ENCODE assay signal across 26 cellular contexts in the genomic region with DNA sequence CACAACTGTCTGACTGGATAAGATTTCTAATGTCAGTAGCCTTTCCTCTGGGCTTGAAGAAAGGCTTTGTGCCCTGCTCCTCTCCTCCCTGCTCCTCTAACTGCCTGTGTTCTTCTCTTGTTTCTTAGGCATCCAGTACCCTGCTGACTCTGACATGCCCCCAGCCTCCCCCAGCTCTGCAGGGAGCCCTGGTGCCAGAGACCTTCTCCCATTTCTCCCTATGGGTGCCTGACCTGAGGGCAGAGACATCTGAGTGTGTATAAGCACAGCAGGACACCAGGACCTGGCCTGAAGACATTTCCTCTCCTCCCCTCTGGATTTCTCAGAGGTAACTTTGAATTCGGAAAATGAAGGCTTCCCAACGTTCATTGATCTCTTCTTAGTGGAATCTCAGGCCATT. TPM values are rescaled to one million over a fixed set of nuclear protein-coding genes. Genes with fewer than 3 reads are reported as not detected.
DNase-seq lines count a peak whose midpoint lies in the region; ATAC-seq, FAIRE-seq and TF ChIP-seq lines count a peak whose summit lies in the region.
"Had no signal": no experiment of that assay in that cellular context is flagged by ENCODE, and none has a peak within 500 bp of the region (broad histone marks: within the 10 kb centered on the region; RNA-seq: fewer than 3 reads in every experiment).

No MANE protein-coding gene starts in this region.

- no peak overlapping the region for H4K8ac ChIP-seq in H1 (ENCODE audit: extremely low read depth, insufficient read depth, low read length)

- no peaks in the 10 kb centered on the region for H3K27me3 ChIP-seq in H1 (replicated peaks in 1 of 4; ENCODE audit: control insufficient read depth in 3 of 4, extremely low read depth in 1 of 4, insufficient read depth in 3 of 4, low read length in 3 of 4)
- no peaks in the 10 kb centered on the region for H3K27me3 ChIP-seq in neural progenitor cell
- H3K27me3 ChIP-seq: Peyer's patch, tibial artery had no signal

- no peak overlapping the region for H3K4me3 Mint-ChIP-seq in activated naive CD8-positive, alpha-beta T cell treated with anti-CD3 and anti-CD28 coated beads, Interleukin-2, amount 10 ng/mL, durations not matched to agents 7 days and 5 days
- H3K4me3 Mint-ChIP-seq in activated naive CD8-positive, alpha-beta T cell treated with anti-CD3 and anti-CD28 coated beads for 36 hours = no peak overlapping the region
- H3K4me3 Mint-ChIP-seq in neural progenitor cell = no peak overlapping the region
- H3K4me3 Mint-ChIP-seq in activated T-helper 2 cell treated with anti-CD3 and anti-CD28 coated beads, Interferon-gamma antibody, Interleukin-2, Interleukin-4, amounts not matched to agents 10 μg/mL and 5 μg/mL and 100 μg/mL, durations not matched to agents 14 hours and 24 hours and 36 hours (ENCODE audit: low read depth) = no peak overlapping the region
- H3K4me3 Mint-ChIP-seq: activated CD8-positive, alpha-beta T cell treated with anti-CD3 and anti-CD28 coated beads, Interleukin-2, amount 10 ng/mL, durations not matched to agents 7 days and 5 days; activated naive CD4-positive, alpha-beta T cell treated with anti-CD3 and anti-CD28 coated beads for 36 hours; CD4-positive, alpha-beta memory T cell had no signal

- no peaks in the 10 kb centered on the region for H3K9me3 ChIP-seq in H1 (ENCODE audit: insufficient read depth in 2 of 2, low read depth in 1 of 2, low read length in 1 of 2)
- no peaks in the 10 kb centered on the region for H3K9me3 ChIP-seq in neural progenitor cell (ENCODE audit: low read depth)
- H3K9me3 ChIP-seq: Peyer's patch, tibial artery had no signal

- no peaks in the 10 kb centered on the region for H3F3A ChIP-seq in neural progenitor cell (ENCODE audit: low read depth)

- WGBS in H1 (ENCODE audit: extremely low coverage in 1 of 2, insufficient coverage in 1 of 2, insufficient read length in 1 of 2, insufficient replicate concordance in 2 of 2, low coverage in 1 of 2, low lambda C conversion rate in 2 of 2, missing lambda C conversion rate in 1 of 2), 2 experiments = 55% methylated on average over 2 of the region's 2 CpGs; no CpG with 5 or more reads in 1 of the 2 experiments

- CTCF ChIA-PET in H1 (lab: Charles Lee; ENCODE audit: partially characterized antibody) = interaction anchor here (0.9 kb wide), 1 partner anchor 73 kb away, joined by 3 read pairs; no protein-coding TSS in a partner anchor

- no peak for TF ChIP-seq CTCF in H1 (IDR thresholded peaks at IDR 0.05; ENCODE audit: control extremely low read depth in 1 of 3, insufficient read depth in 1 of 3, low read depth in 1 of 3, low read length in 3 of 3)
- no peak for TF ChIP-seq CTCF in neural progenitor cell (IDR thresholded peaks at IDR 0.05)

- no peak overlapping the region for H2AFZ ChIP-seq in H1 (ENCODE audit: low read length)
- no peak overlapping the region for H2AFZ ChIP-seq in neural progenitor cell (replicated peaks)

- H3K4me3 ChIP-seq in H1 (ENCODE audit: extremely low read depth in 1 of 4, insufficient read depth in 2 of 4, low read depth in 3 of 4, low read length in 4 of 4) (no peak overlapping the region), neural progenitor cell (no peak overlapping the region)
- H3K4me3 ChIP-seq: lung, Peyer's patch, tibial artery had no signal

- FAIRE-seq in H1 (lab: Jason Lieb, UNC) = no peak
- no peak for FAIRE-seq in urothelium cell line (lab: Jason Lieb, UNC)
- FAIRE-seq: GM18507, H54 had no signal

- H2BK20ac ChIP-seq in H1 (ENCODE audit: low read length) = no peak overlapping the region

- no peaks in the 10 kb centered on the region for H3K9me3 Mint-ChIP-seq in activated naive CD8-positive, alpha-beta T cell treated with anti-CD3 and anti-CD28 coated beads, Interleukin-2, amount 10 ng/mL, durations not matched to agents 7 days and 5 days
- H3K9me3 Mint-ChIP-seq in activated naive CD8-positive, alpha-beta T cell treated with anti-CD3 and anti-CD28 coated beads for 36 hours = no peaks in the 10 kb centered on the region
- H3K9me3 Mint-ChIP-seq in neural progenitor cell = peaks cover 3% of the 10 kb centered on the region
- H3K9me3 Mint-ChIP-seq in activated T-helper 2 cell treated with anti-CD3 and anti-CD28 coated beads, Interferon-gamma antibody, Interleukin-2, Interleukin-4, amounts not matched to agents 10 μg/mL and 5 μg/mL and 100 μg/mL, durations not matched to agents 14 hours and 24 hours and 36 hours = no peaks in the 10 kb centered on the region
- H3K9me3 Mint-ChIP-seq: activated naive CD4-positive, alpha-beta T cell treated with anti-CD3 and anti-CD28 coated beads for 36 hours; CD4-positive, alpha-beta memory T cell had no signal

- H3K23me2 ChIP-seq in H1 (ENCODE audit: low read depth, low read length) = no peaks in the 10 kb centered on the region

- H2BK12ac ChIP-seq in H1 (ENCODE audit: low read depth, low read length) = no peak overlapping the region

- no peak overlapping the region for H2BK15ac ChIP-seq in H1 (ENCODE audit: low read length)

- intact Hi-C loops in activated T-helper 2 cell treated with anti-CD3 and anti-CD28 coated beads, Interferon-gamma antibody, Interleukin-2, Interleukin-4, amounts not matched to agents 10 μg/mL and 5 μg/mL and 100 μg/mL, durations not matched to agents 14 hours and 24 hours and 36 hours (cut with micrococcal nuclease) = no loop called here

- no peak overlapping the region for H3K4ac ChIP-seq in H1 (replicated peaks; ENCODE audit: insufficient read length, low read depth, low read length)

- no peak overlapping the region for H3K18ac ChIP-seq in H1 (ENCODE audit: extremely low read depth, low read length)

- no peak overlapping the region for H2BK5ac ChIP-seq in H1 (ENCODE audit: low read depth, low read length)

- H3K79me2 ChIP-seq in H1 (ENCODE audit: control insufficient read depth in 1 of 2, insufficient read depth in 2 of 2, low read length in 2 of 2) (peaks cover 0 to 13% of the 10 kb centered on the region in 2 experiments; a peak in 2 of 4 replicates), neural progenitor cell (ENCODE audit: low read depth) (peaks cover 14% of the 10 kb centered on the region)

- DNase-seq in activated naive CD8-positive, alpha-beta T cell treated with anti-CD3 and anti-CD28 coated beads, Interleukin-2, amount 10 ng/mL, durations not matched to agents 7 days and 5 days = no peak
- no peak for DNase-seq in activated naive CD8-positive, alpha-beta T cell treated with anti-CD3 and anti-CD28 coated beads for 36 hours
- DNase-seq in H1 (ENCODE audit: low read depth in 1 of 2, low spot score in 2 of 2) = no peak
- no peak for DNase-seq in neural progenitor cell (ENCODE audit: low spot score)
- no peak for DNase-seq in urothelium cell line (ENCODE audit: low spot score)
- DNase-seq in activated T-helper 2 cell treated with anti-CD3 and anti-CD28 coated beads, Interferon-gamma antibody, Interleukin-2, Interleukin-4, amounts not matched to agents 10 μg/mL and 5 μg/mL and 100 μg/mL, durations not matched to agents 14 hours and 24 hours and 36 hours (ENCODE audit: low spot score) = no peak
- DNase-seq in retina = no peak
- no peak for DNase-seq in stimulated activated CD4-positive, alpha-beta T cell treated with anti-CD3 and anti-CD28 coated beads, Interleukin-1b, Interleukin-23, amount 100 ng/mL, for 48 hours
- DNase-seq: activated CD4-positive, CD25-positive, alpha-beta regulatory T cell treated with anti-CD3 and anti-CD28 coated beads, Interleukin-2, amount 50 U/mL, for 72 hours; activated CD8-positive, alpha-beta T cell treated with anti-CD3 and anti-CD28 coated beads, Interleukin-2, amount 10 ng/mL, durations not matched to agents 7 days and 5 days; activated naive CD4-positive, alpha-beta T cell treated with anti-CD3 and anti-CD28 coated beads for 36 hours; activated T-cell treated with anti-CD3 and anti-CD28 coated beads, Interleukin-2, amount 50 U/mL, for 1 hour; CD4-positive, alpha-beta memory T cell; dermis blood vessel endothelial cell; DMS153; GF-D8; kidney glomerular epithelial cell; NCI-H187; NCI-H526; Peyer's patch; SIG-M5; stimulated activated naive CD8-positive, alpha-beta T cell treated with anti-CD3 and anti-CD28 coated beads, Interleukin-15, Interleukin-2, amounts not matched to agents 100 U/mL and 50 U/mL, for 24 hours; tibial artery had no signal

- peaks cover 4% of the 10 kb centered on the region; the same call in 1 of the 2 replicates for H3K79me1 ChIP-seq in H1 (ENCODE audit: low read depth, low read length)

- no peak for TF ChIP-seq EP300 in H1 (IDR thresholded peaks at IDR 0.05; ENCODE audit: borderline replicate concordance in 1 of 2, low read depth in 2 of 2, low read length in 2 of 2)

- TF ChIP-seq POLR2A in H1 (IDR thresholded peaks at IDR 0.05; ENCODE audit: control extremely low read depth in 1 of 2, low read depth in 2 of 2, low read length in 2 of 2) = no peak

- POLR2A ChIA-PET in activated naive CD8-positive, alpha-beta T cell treated with anti-CD3 and anti-CD28 coated beads, Interleukin-2, amount 10 ng/mL, durations not matched to agents 7 days and 5 days (lab: Charles Lee) = no interaction called here
- POLR2A ChIA-PET in H1 (lab: Charles Lee; ENCODE audit: partially characterized antibody) = interaction anchor here (1.3 kb wide), 1 partner anchor 12 kb away, joined by 4 read pairs; no protein-coding TSS in a partner anchor

- no peak overlapping the region for H3K14ac ChIP-seq in H1 (ENCODE audit: insufficient read length)

- H4K20me1 ChIP-seq in H1 (replicated peaks in 1 of 2; ENCODE audit: control insufficient read depth in 1 of 2, insufficient read depth in 2 of 2, low read length in 2 of 2) (peaks cover 3 to 7% of the 10 kb centered on the region in 2 experiments), neural progenitor cell (ENCODE audit: low read depth) (no peaks in the 10 kb centered on the region)

- H3K4me1 ChIP-seq in H1 (replicated peaks in 1 of 4; ENCODE audit: control insufficient read depth in 3 of 4, insufficient read depth in 4 of 4, low read length in 3 of 4) (peaks cover 0 to 11% (median 4%) of the 10 kb centered on the region in 4 experiments; a peak in 5 of 7 replicates), neural progenitor cell (peaks cover 11% of the 10 kb centered on the region)
- H3K4me1 ChIP-seq: tibial artery had no signal

- H3K27ac ChIP-seq in H1 (ENCODE audit: low read depth, low read length) (no peak overlapping the region), neural progenitor cell (no peak overlapping the region)
- H3K27ac ChIP-seq: Peyer's patch, tibial artery had no signal

- no peak for ATAC-seq in activated naive CD8-positive, alpha-beta T cell treated with anti-CD3 and anti-CD28 coated beads, Interleukin-2, amount 10 ng/mL, durations not matched to agents 7 days and 5 days (ENCODE audit: low read depth)
- ATAC-seq: activated CD8-positive, alpha-beta T cell treated with anti-CD3 and anti-CD28 coated beads, Interleukin-2, amount 10 ng/mL, durations not matched to agents 7 days and 5 days; stimulated activated naive CD8-positive, alpha-beta T cell treated with anti-CD3 and anti-CD28 coated beads, Interleukin-15, Interleukin-2, amounts not matched to agents 100 U/mL and 50 U/mL, for 24 hours had no signal

- peaks cover 47% of the 10 kb centered on the region for H3K36me3 Mint-ChIP-seq in activated naive CD8-positive, alpha-beta T cell treated with anti-CD3 and anti-CD28 coated beads, Interleukin-2, amount 10 ng/mL, durations not matched to agents 7 days and 5 days
- H3K36me3 Mint-ChIP-seq in activated naive CD8-positive, alpha-beta T cell treated with anti-CD3 and anti-CD28 coated beads for 36 hours = peaks cover 39% of the 10 kb centered on the region
- peaks cover 46% of the 10 kb centered on the region for H3K36me3 Mint-ChIP-seq in neural progenitor cell
- H3K36me3 Mint-ChIP-seq in activated T-helper 2 cell treated with anti-CD3 and anti-CD28 coated beads, Interferon-gamma antibody, Interleukin-2, Interleukin-4, amounts not matched to agents 10 μg/mL and 5 μg/mL and 100 μg/mL, durations not matched to agents 14 hours and 24 hours and 36 hours (ENCODE audit: low read depth) = peaks cover 41% of the 10 kb centered on the region

- H4K5ac ChIP-seq in H1 (ENCODE audit: insufficient read length, low read depth, low read length) = peak overlapping the region; percentile 5

- no peak overlapping the region for H3K56ac ChIP-seq in H1 (replicated peaks; ENCODE audit: insufficient read length, low read depth, low read length)

- H2AK5ac ChIP-seq in H1 (ENCODE audit: low read depth, low read length) = no peak overlapping the region

- H3K23ac ChIP-seq in H1 (ENCODE audit: insufficient read length) = no peak overlapping the region

- TF ChIP-seq RAD21 in H1 (IDR thresholded peaks at IDR 0.05 in 1 of 2, conservative IDR thresholded peaks at IDR 0.05 in 1 of 2; ENCODE audit: low read depth in 2 of 2, low read length in 2 of 2) = no peak

- H3K4me1 Mint-ChIP-seq in activated naive CD8-positive, alpha-beta T cell treated with anti-CD3 and anti-CD28 coated beads, Interleukin-2, amount 10 ng/mL, durations not matched to agents 7 days and 5 days = peaks cover 39% of the 10 kb centered on the region
- peaks cover 43% of the 10 kb centered on the region for H3K4me1 Mint-ChIP-seq in activated naive CD8-positive, alpha-beta T cell treated with anti-CD3 and anti-CD28 coated beads for 36 hours
- peaks cover 20% of the 10 kb centered on the region for H3K4me1 Mint-ChIP-seq in neural progenitor cell
- H3K4me1 Mint-ChIP-seq in activated T-helper 2 cell treated with anti-CD3 and anti-CD28 coated beads, Interferon-gamma antibody, Interleukin-2, Interleukin-4, amounts not matched to agents 10 μg/mL and 5 μg/mL and 100 μg/mL, durations not matched to agents 14 hours and 24 hours and 36 hours (ENCODE audit: low read depth) = peaks cover 37% of the 10 kb centered on the region

- peak overlapping the region; percentile 17 for H3K27ac Mint-ChIP-seq in activated naive CD8-positive, alpha-beta T cell treated with anti-CD3 and anti-CD28 coated beads, Interleukin-2, amount 10 ng/mL, durations not matched to agents 7 days and 5 days
- H3K27ac Mint-ChIP-seq in activated naive CD8-positive, alpha-beta T cell treated with anti-CD3 and anti-CD28 coated beads for 36 hours = no peak overlapping the region
- peak overlapping the region; percentile 67 for H3K27ac Mint-ChIP-seq in neural progenitor cell
- no peak overlapping the region for H3K27ac Mint-ChIP-seq in activated T-helper 2 cell treated with anti-CD3 and anti-CD28 coated beads, Interferon-gamma antibody, Interleukin-2, Interleukin-4, amounts not matched to agents 10 μg/mL and 5 μg/mL and 100 μg/mL, durations not matched to agents 14 hours and 24 hours and 36 hours
- H3K27ac Mint-ChIP-seq: activated CD8-positive, alpha-beta T cell treated with anti-CD3 and anti-CD28 coated beads, Interleukin-2, amount 10 ng/mL, durations not matched to agents 7 days and 5 days; activated naive CD4-positive, alpha-beta T cell treated with anti-CD3 and anti-CD28 coated beads for 36 hours had no signal

- no peaks in the 10 kb centered on the region; a peak in 1 of 8 replicates for H3K36me3 ChIP-seq in H1 (ENCODE audit: control insufficient read depth in 2 of 4, insufficient read depth in 4 of 4, low read length in 3 of 4)
- no peaks in the 10 kb centered on the region for H3K36me3 ChIP-seq in neural progenitor cell

- H2BK120ac ChIP-seq in H1 (replicated peaks; ENCODE audit: low read depth, low read length) = no peak overlapping the region

- H3K4me2 ChIP-seq in H1 (ENCODE audit: insufficient read depth in 1 of 2, low read depth in 2 of 2, low read length in 2 of 2) (peak overlapping the region in 1 of 2 experiments; percentile 7; a peak in 1 of 4 replicates), neural progenitor cell (peak overlapping the region; percentile 55)

- H3K9ac ChIP-seq in H1 (replicated peaks in 1 of 4; ENCODE audit: extremely low read depth in 1 of 4, low read depth in 3 of 4, low read length in 3 of 4) (no peak overlapping the region), neural progenitor cell (no peak overlapping the region)

- H3K27me3 Mint-ChIP-seq in activated naive CD8-positive, alpha-beta T cell treated with anti-CD3 and anti-CD28 coated beads, Interleukin-2, amount 10 ng/mL, durations not matched to agents 7 days and 5 days = no peaks in the 10 kb centered on the region
- no peaks in the 10 kb centered on the region for H3K27me3 Mint-ChIP-seq in activated naive CD8-positive, alpha-beta T cell treated with anti-CD3 and anti-CD28 coated beads for 36 hours
- no peaks in the 10 kb centered on the region for H3K27me3 Mint-ChIP-seq in neural progenitor cell (ENCODE audit: insufficient read depth, low read depth)
- no peaks in the 10 kb centered on the region for H3K27me3 Mint-ChIP-seq in activated T-helper 2 cell treated with anti-CD3 and anti-CD28 coated beads, Interferon-gamma antibody, Interleukin-2, Interleukin-4, amounts not matched to agents 10 μg/mL and 5 μg/mL and 100 μg/mL, durations not matched to agents 14 hours and 24 hours and 36 hours (ENCODE audit: low read depth)
- H3K27me3 Mint-ChIP-seq: CD4-positive, alpha-beta memory T cell had no signal

- peak overlapping the region; percentile 25 for H4K91ac ChIP-seq in H1 (replicated peaks; ENCODE audit: insufficient read length, low read length)

RNA-seq across cellular contexts. Expression of gene RNF144A, which starts 23.6 kb away (rescaled TPM):
- total RNA-seq in activated naive CD8-positive, alpha-beta T cell treated with anti-CD3 and anti-CD28 coated beads, Interleukin-2, amount 10 ng/mL, durations not matched to agents 7 days and 5 days = 10 to 100 TPM; 78.7 to 91.1 TPM
- 10 to 100 TPM; 29.7 to 31.4 TPM for total RNA-seq in activated naive CD8-positive, alpha-beta T cell treated with anti-CD3 and anti-CD28 coated beads for 36 hours
- total RNA-seq in H1 (2021; fragmentation: NEBNext Ultra II Directional; extraction: Animal tissue kit (Norgen Biotek cat#: 25700)) = 15.0 and 15.1 TPM in 2 replicates
- 14.0 and 14.1 TPM in 2 replicates for polyA plus RNA-seq in H1 (2011; rRNA removed)
- 12.8 TPM for polyA plus RNA-seq in H1 (2011; cell fraction: cytosol; rRNA removed)
- 18.8 TPM for polyA plus RNA-seq in H1 (2011; cell fraction: nucleus; rRNA removed)
- polyA plus RNA-seq in H1 (2012, experiment 1 of 2) = 9.2 to 12.6 TPM (median 9.7 TPM) in 4 replicates
- 2.8 TPM for polyA plus RNA-seq in H1 (2012, experiment 2 of 2)
- 6.2 TPM for polyA plus RNA-seq in H1 (2013, experiment 1 of 2)
- 6.5 TPM for polyA plus RNA-seq in H1 (2013, experiment 2 of 2)
- polyA minus RNA-seq in H1 (2011; rRNA and poly(A)+ RNA removed) = 33.4 and 44.2 TPM in 2 replicates
- 18.0 TPM for polyA minus RNA-seq in H1 (2011; cell fraction: cytosol; rRNA and poly(A)+ RNA removed)
- 37.8 TPM for polyA minus RNA-seq in H1 (2011; cell fraction: nucleus; rRNA and poly(A)+ RNA removed)
- total RNA-seq in neural progenitor cell (ENCODE audit: low replicate concordance) = 29.0 and 32.0 TPM in 2 replicates
- total RNA-seq in activated T-helper 2 cell treated with anti-CD3 and anti-CD28 coated beads, Interferon-gamma antibody, Interleukin-2, Interleukin-4, amounts not matched to agents 10 μg/mL and 5 μg/mL and 100 μg/mL, durations not matched to agents 14 hours and 24 hours and 36 hours = 19.9 and 20.0 TPM in 2 replicates

Comparison
In these comparisons a context has a peak if more than half of its experiments do, and no peak if none do; other contexts are left out.
1. H3K27ac Mint-ChIP-seq: peak in activated naive CD8-positive, alpha-beta T cell treated with anti-CD3 and anti-CD28 coated beads, Interleukin-2, amount 10 ng/mL, durations not matched to agents 7 days and 5 days (single experiment) and neural progenitor cell (single experiment); none in activated naive CD8-positive, alpha-beta T cell treated with anti-CD3 and anti-CD28 coated beads for 36 hours (single experiment) and activated T-helper 2 cell treated with anti-CD3 and anti-CD28 coated beads, Interferon-gamma antibody, Interleukin-2, Interleukin-4, amounts not matched to agents 10 μg/mL and 5 μg/mL and 100 μg/mL, durations not matched to agents 14 hours and 24 hours and 36 hours (single experiment).